Comparison of ENCODE assay signal across 8 cellular contexts in genomic region chr3:192918275-192918588, GRCh38. TPM values are rescaled to one million over a fixed set of nuclear protein-coding genes. Genes with fewer than 3 reads are reported as not detected.
DNase-seq lines count a peak whose midpoint lies in the region; ATAC-seq and TF ChIP-seq lines count a peak whose summit lies in the region.

No MANE protein-coding gene starts in this region.

- no peaks in the 10 kb centered on the region for H3K36me3 Mint-ChIP-seq in natural killer cell
- H3K36me3 Mint-ChIP-seq in natural killer cell treated with Interleukin-12 subunit alpha and Interleukin-12 subunit beta and Interleukin-15 and Interleukin-18, amount 100 ng/mL, for 72 hours, result no peaks in the 10 kb centered on the region
- H3K36me3 Mint-ChIP-seq in mesothelial cell of epicardium, result no peaks in the 10 kb centered on the region

- TF ChIP-seq POLR2A in vagina (IDR thresholded peaks at IDR 0.05), result no peak

- H3K27ac Mint-ChIP-seq in natural killer cell (peak overlapping the region in 1 of 2 donors; percentile 44), mesothelial cell of epicardium (peak overlapping the region; percentile 97)
- no peak overlapping the region for H3K27ac Mint-ChIP-seq in natural killer cell treated with Interleukin-12 subunit alpha and Interleukin-12 subunit beta and Interleukin-15 and Interleukin-18, amount 100 ng/mL, for 72 hours

- H3K4me1 Mint-ChIP-seq in natural killer cell, result peaks cover 12 to 13% of the 10 kb centered on the region in 2 donors
- peaks cover 0 to 9% of the 10 kb centered on the region in 2 donors for H3K4me1 Mint-ChIP-seq in natural killer cell treated with Interleukin-12 subunit alpha and Interleukin-12 subunit beta and Interleukin-15 and Interleukin-18, amount 100 ng/mL, for 72 hours (ENCODE audit: low read depth in 2 of 2)
- H3K4me1 Mint-ChIP-seq in mesothelial cell of epicardium, result peaks cover 29% of the 10 kb centered on the region

- no peaks in the 10 kb centered on the region for H3K27me3 ChIP-seq in vagina

- H3K9me3 Mint-ChIP-seq in natural killer cell (peaks cover 0 to 2% of the 10 kb centered on the region in 2 donors), mesothelial cell of epicardium (no peaks in the 10 kb centered on the region)
- H3K9me3 Mint-ChIP-seq in natural killer cell treated with Interleukin-12 subunit alpha and Interleukin-12 subunit beta and Interleukin-15 and Interleukin-18, amount 100 ng/mL, for 72 hours, result no peaks in the 10 kb centered on the region

- ATAC-seq in natural killer cell (no peak), HG02852 (IDR thresholded peaks at IDR 0.05; ENCODE audit: unreplicated experiment) (no peak)
- no peak for ATAC-seq in natural killer cell treated with Interleukin-12 subunit alpha and Interleukin-12 subunit beta and Interleukin-15 and Interleukin-18, amount 100 ng/mL, for 72 hours

- H3K27ac ChIP-seq in vagina, result peak overlapping the region; percentile 91

- no peaks in the 10 kb centered on the region for H3K36me3 ChIP-seq in vagina

- intact Hi-C loops in natural killer cell (cut with micrococcal nuclease) (no loop called here), vagina (cut with DNase I) (loop anchor here (5.0 kb wide), 1 partner anchor 124 kb away; no protein-coding TSS in a partner anchor)

- H3K4me3 ChIP-seq in cardiac fibroblast (replicated peaks in 1 of 2; ENCODE audit: low read depth in 2 of 2, low read length in 2 of 2) (peak overlapping the region; percentile 95 to 97), vagina (peak overlapping the region; percentile 61 to 81)

- no peak for TF ChIP-seq CTCF in natural killer cell (IDR thresholded peaks at IDR 0.05)
- no peak for TF ChIP-seq CTCF in cardiac fibroblast (IDR thresholded peaks at IDR 0.05; ENCODE audit: low read depth, low read length)
- no peak for TF ChIP-seq CTCF in mesothelial cell of epicardium (IDR thresholded peaks at IDR 0.05; ENCODE audit: unreplicated experiment)
- no peak for TF ChIP-seq CTCF in vagina (IDR thresholded peaks at IDR 0.05)

- H3K4me3 Mint-ChIP-seq in natural killer cell (peak overlapping the region; percentile 28), mesothelial cell of epicardium (peak overlapping the region; percentile 91)
- no peak overlapping the region for H3K4me3 Mint-ChIP-seq in natural killer cell treated with Interleukin-12 subunit alpha and Interleukin-12 subunit beta and Interleukin-15 and Interleukin-18, amount 100 ng/mL, for 72 hours

- DNase-seq in natural killer cell (no peak), cardiac fibroblast (ENCODE audit: low read depth in 2 of 2) (no peak), mesothelial cell of epicardium (ENCODE audit: low spot score in 2 of 2, unreplicated experiment in 2 of 2) (no peak), vagina (ENCODE audit: extremely low spot score in 2 of 2) (no peak)
- DNase-seq in natural killer cell treated with Interleukin-12 subunit alpha and Interleukin-12 subunit beta and Interleukin-15 and Interleukin-18, amount 100 ng/mL, for 72 hours (ENCODE audit: low spot score), result no peak
- DNase-seq in stimulated activated CD4-positive, alpha-beta T cell treated with anti-CD3 and anti-CD28 coated beads, Interleukin-4, amount 100 ng/mL, for 4 hours, result no peak
- DNase-seq in activated CD8-positive, alpha-beta memory T cell treated with anti-CD3 and anti-CD28 coated beads, Interleukin-2, amount 50 U/mL, for 48 hours, result no peak

- H3K27me3 Mint-ChIP-seq in natural killer cell (ENCODE audit: low read depth in 2 of 2) (peaks cover 57 to 67% of the 10 kb centered on the region in 2 donors), mesothelial cell of epicardium (ENCODE audit: low read depth) (peaks cover 22% of the 10 kb centered on the region)
- peaks cover 51% of the 10 kb centered on the region in 2 donors for H3K27me3 Mint-ChIP-seq in natural killer cell treated with Interleukin-12 subunit alpha and Interleukin-12 subunit beta and Interleukin-15 and Interleukin-18, amount 100 ng/mL, for 72 hours

- no peaks in the 10 kb centered on the region for H3K9me3 ChIP-seq in vagina

- peaks cover 19% of the 10 kb centered on the region for H3K4me1 ChIP-seq in vagina

RNA-seq across cellular contexts. Expression of gene MB21D2, which starts 0.6 kb away (rescaled TPM):
- total RNA-seq in natural killer cell (under 1 TPM; 0.19 to 0.45 (median 0.27) TPM), mesothelial cell of epicardium (8.5 to 9.4 TPM (median 9.1 TPM) in 3 replicates), vagina (5.6 TPM)
- total RNA-seq in natural killer cell treated with Interleukin-12 subunit alpha and Interleukin-12 subunit beta and Interleukin-15 and Interleukin-18, amount 100 ng/mL, for 72 hours, result 1 to 10 TPM in 1 of 2 donors, under 1 TPM in 1; 0.45 to 1.7 TPM
